In genomic region chr15:42914728-42915497, GRCh38 we compare ENCODE assay signal across 1 cellular context.
TF ChIP-seq lines count a peak whose summit lies in the region.

No MANE protein-coding gene starts in this region.

TF ChIP-seq in GM12878, 131 proteins besides CTCF, POLR2A, EP300 and RAD21:
- TF ChIP-seq NRF1 (conservative IDR thresholded peaks at IDR 0.05; ENCODE audit: low read depth, low read length) (no peak), YY1 (IDR thresholded peaks at IDR 0.05; ENCODE audit: low read depth, low read length) (peak; percentile 77), RUNX3 (IDR thresholded peaks at IDR 0.05; ENCODE audit: low read length) (peak; percentile 61)
- TF ChIP-seq, protein P1, sequence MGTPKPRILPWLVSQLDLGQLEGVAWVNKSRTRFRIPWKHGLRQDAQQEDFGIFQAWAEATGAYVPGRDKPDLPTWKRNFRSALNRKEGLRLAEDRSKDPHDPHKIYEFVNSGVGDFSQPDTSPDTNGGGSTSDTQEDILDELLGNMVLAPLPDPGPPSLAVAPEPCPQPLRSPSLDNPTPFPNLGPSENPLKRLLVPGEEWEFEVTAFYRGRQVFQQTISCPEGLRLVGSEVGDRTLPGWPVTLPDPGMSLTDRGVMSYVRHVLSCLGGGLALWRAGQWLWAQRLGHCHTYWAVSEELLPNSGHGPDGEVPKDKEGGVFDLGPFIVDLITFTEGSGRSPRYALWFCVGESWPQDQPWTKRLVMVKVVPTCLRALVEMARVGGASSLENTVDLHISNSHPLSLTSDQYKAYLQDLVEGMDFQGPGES (IDR thresholded peaks at IDR 0.05), result no peak
- TF ChIP-seq, protein P2, sequence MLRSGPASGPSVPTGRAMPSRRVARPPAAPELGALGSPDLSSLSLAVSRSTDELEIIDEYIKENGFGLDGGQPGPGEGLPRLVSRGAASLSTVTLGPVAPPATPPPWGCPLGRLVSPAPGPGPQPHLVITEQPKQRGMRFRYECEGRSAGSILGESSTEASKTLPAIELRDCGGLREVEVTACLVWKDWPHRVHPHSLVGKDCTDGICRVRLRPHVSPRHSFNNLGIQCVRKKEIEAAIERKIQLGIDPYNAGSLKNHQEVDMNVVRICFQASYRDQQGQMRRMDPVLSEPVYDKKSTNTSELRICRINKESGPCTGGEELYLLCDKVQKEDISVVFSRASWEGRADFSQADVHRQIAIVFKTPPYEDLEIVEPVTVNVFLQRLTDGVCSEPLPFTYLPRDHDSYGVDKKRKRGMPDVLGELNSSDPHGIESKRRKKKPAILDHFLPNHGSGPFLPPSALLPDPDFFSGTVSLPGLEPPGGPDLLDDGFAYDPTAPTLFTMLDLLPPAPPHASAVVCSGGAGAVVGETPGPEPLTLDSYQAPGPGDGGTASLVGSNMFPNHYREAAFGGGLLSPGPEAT (IDR thresholded peaks at IDR 0.05; ENCODE audit: low read depth), result no peak
